Comparison of ENCODE assay signal across 11 cellular contexts in genomic region chr3:52891164-52891563, GRCh38. TPM values are rescaled to one million over a fixed set of nuclear protein-coding genes. Genes with fewer than 3 reads are reported as not detected.
DNase-seq lines count a peak whose midpoint lies in the region; FAIRE-seq and TF ChIP-seq lines count a peak whose summit lies in the region.
"Had no signal": no experiment of that assay in that cellular context is flagged by ENCODE, and none has a peak within 500 bp of the region (broad histone marks: within the 10 kb centered on the region; RNA-seq: fewer than 3 reads in every experiment).

No MANE protein-coding gene starts in this region.

- no peak for FAIRE-seq in endothelial cell of umbilical vein (lab: Jason Lieb, UNC)
- FAIRE-seq: endometrium, islet of Langerhans had no signal

- no peak overlapping the region for H3K4me3 ChIP-seq in endothelial cell of umbilical vein (replicated peaks in 1 of 3; ENCODE audit: insufficient read depth in 1 of 3, low read depth in 1 of 3, low read length in 3 of 3)

- H2AFZ ChIP-seq in endothelial cell of umbilical vein (ENCODE audit: low read depth, low read length) = no peak overlapping the region

- TF ChIP-seq POLR2A in endothelial cell of umbilical vein (IDR thresholded peaks at IDR 0.05; ENCODE audit: low read depth, low read length) = no peak

- intact Hi-C loops in activated CD4-positive, alpha-beta T cell treated with anti-CD3 and anti-CD28 coated beads, Interleukin-2, amount 10 ng/mL, durations not matched to agents 24 days and 14 days (cut with micrococcal nuclease) = loop anchor here (10.0 kb wide), 2 partner anchors 186 to 356 kb away; partner anchors contain the start of genes GLT8D1, NT5DC2, SPCS1 and UQCC5
- intact Hi-C loops in endothelial cell of umbilical vein (cut with micrococcal nuclease) = no loop called here

- no peak for TF ChIP-seq CTCF in endothelial cell of umbilical vein (IDR thresholded peaks at IDR 0.05; ENCODE audit: extremely low read depth in 1 of 2, insufficient read depth in 1 of 2, low read depth in 1 of 2, low read length in 2 of 2)
- no peak for TF ChIP-seq CTCF in nephron progenitor cell (IDR thresholded peaks at IDR 0.05)

- no peak overlapping the region for H3K27ac ChIP-seq in endothelial cell of umbilical vein (ENCODE audit: insufficient read depth, low read depth, low read length)
- H3K27ac ChIP-seq: KMS-11 had no signal

- no TSS peak for BruUV-seq in endothelial cell of umbilical vein (replicated peaks; lab: Mats Ljungman, UMichigan)

- no peaks in the 10 kb centered on the region for H3K79me2 ChIP-seq in endothelial cell of umbilical vein (ENCODE audit: control insufficient read depth, insufficient read depth, low read length)

- dilution Hi-C loops in endothelial cell of umbilical vein (cut with MboI; ENCODE audit: extremely low pct_ligation_motif_present, low sequenced_read_pairs) = no loop called here

- H3K4me2 ChIP-seq in endothelial cell of umbilical vein (ENCODE audit: insufficient read depth, low read length) = no peak overlapping the region
- H3K4me2 ChIP-seq: KMS-11 had no signal

- no peaks in the 10 kb centered on the region for H3K9me1 ChIP-seq in endothelial cell of umbilical vein (replicated peaks; ENCODE audit: control insufficient read depth, extremely low read depth, insufficient read depth, low read length)

- no peaks in the 10 kb centered on the region for H3K27me3 Mint-ChIP-seq in activated CD4-positive, alpha-beta T cell treated with anti-CD3 and anti-CD28 coated beads, Interleukin-2, amount 10 ng/mL, durations not matched to agents 24 days and 14 days
- peaks cover 6% of the 10 kb centered on the region for H3K27me3 Mint-ChIP-seq in nephron progenitor cell (ENCODE audit: low read depth, poor library complexity)

- peak; percentile 14 for DNase-seq in ELR (ENCODE audit: low read depth)
- no peak for DNase-seq in activated CD4-positive, alpha-beta T cell treated with anti-CD3 and anti-CD28 coated beads, Interleukin-2, amount 10 ng/mL, durations not matched to agents 24 days and 14 days
- no peak for DNase-seq in endothelial cell of umbilical vein (ENCODE audit: low read depth, low spot score)
- peak; percentile 22 to 27 for DNase-seq in stimulated activated CD4-positive, alpha-beta T cell treated with anti-CD3 and anti-CD28 coated beads, Interleukin-2, amount 100 ng/mL, for 48 hours
- no peak for DNase-seq in nephron progenitor cell
- DNase-seq in 8988T = no peak
- no peak for DNase-seq in NCI-H748 treated with DMSO at 0.1 percent for 48 hours (lab: John Stamatoyannopoulos, UW)
- no peak for DNase-seq in Kasumi-1 (lab: John Stamatoyannopoulos, UW)

- H3K27ac Mint-ChIP-seq in activated CD4-positive, alpha-beta T cell treated with anti-CD3 and anti-CD28 coated beads, Interleukin-2, amount 10 ng/mL, durations not matched to agents 24 days and 14 days = peak overlapping the region; percentile 60
- no peak overlapping the region for H3K27ac Mint-ChIP-seq in nephron progenitor cell

- H3K9ac ChIP-seq in endothelial cell of umbilical vein (replicated peaks; ENCODE audit: extremely low read depth, insufficient read depth, low read length) = no peak overlapping the region
- H3K9ac ChIP-seq: KMS-11 had no signal

- no peaks in the 10 kb centered on the region for H4K20me1 ChIP-seq in endothelial cell of umbilical vein (replicated peaks; ENCODE audit: control insufficient read depth, extremely low read depth, insufficient read depth, low read length)

- no peaks in the 10 kb centered on the region for H3K9me3 Mint-ChIP-seq in activated CD4-positive, alpha-beta T cell treated with anti-CD3 and anti-CD28 coated beads, Interleukin-2, amount 10 ng/mL, durations not matched to agents 24 days and 14 days
- no peaks in the 10 kb centered on the region for H3K9me3 Mint-ChIP-seq in nephron progenitor cell

- H3K4me1 Mint-ChIP-seq in activated CD4-positive, alpha-beta T cell treated with anti-CD3 and anti-CD28 coated beads, Interleukin-2, amount 10 ng/mL, durations not matched to agents 24 days and 14 days = peaks cover 49% of the 10 kb centered on the region
- H3K4me1 Mint-ChIP-seq in nephron progenitor cell = peaks cover 10% of the 10 kb centered on the region

- H3K36me3 ChIP-seq in endothelial cell of umbilical vein (ENCODE audit: control insufficient read depth in 2 of 2, extremely low read depth in 1 of 2, insufficient read depth in 2 of 2, low read length in 2 of 2) = no peaks in the 10 kb centered on the region

- H3K36me3 Mint-ChIP-seq in activated CD4-positive, alpha-beta T cell treated with anti-CD3 and anti-CD28 coated beads, Interleukin-2, amount 10 ng/mL, durations not matched to agents 24 days and 14 days (ENCODE audit: low read depth) = peaks cover 20% of the 10 kb centered on the region
- H3K36me3 Mint-ChIP-seq in nephron progenitor cell (ENCODE audit: low read depth) = no peaks in the 10 kb centered on the region

- CTCF ChIA-PET in endothelial cell of umbilical vein (lab: Charles Lee) = no interaction called here

- H3K27me3 ChIP-seq in endothelial cell of umbilical vein (ENCODE audit: control insufficient read depth in 2 of 2, insufficient read depth in 2 of 2, low read length in 2 of 2) = no peaks in the 10 kb centered on the region

- H3K9me3 ChIP-seq in endothelial cell of umbilical vein (replicated peaks; ENCODE audit: control insufficient read depth, insufficient read depth, low read length) = no peaks in the 10 kb centered on the region

- peak overlapping the region; percentile 6 for H3K4me3 Mint-ChIP-seq in activated CD4-positive, alpha-beta T cell treated with anti-CD3 and anti-CD28 coated beads, Interleukin-2, amount 10 ng/mL, durations not matched to agents 24 days and 14 days
- no peak overlapping the region for H3K4me3 Mint-ChIP-seq in nephron progenitor cell

- peaks cover 3% of the 10 kb centered on the region for H3K4me1 ChIP-seq in endothelial cell of umbilical vein (ENCODE audit: control insufficient read depth, extremely low read depth, insufficient read depth, low read length)

- POLR2A ChIA-PET in endothelial cell of umbilical vein (lab: Charles Lee) = no interaction called here

TF ChIP-seq in endothelial cell of umbilical vein, 7 proteins besides CTCF, POLR2A, EP300 and RAD21:
- TF ChIP-seq FOS (IDR thresholded peaks at IDR 0.05; ENCODE audit: borderline replicate concordance, insufficient read depth, low read length) = peak; percentile 0
- no peak for TF ChIP-seq MAX (IDR thresholded peaks at IDR 0.05; ENCODE audit: insufficient read depth, insufficient read length)

RNA-seq across cellular contexts. Expression of gene STIMATE, which starts 6.2 kb away (rescaled TPM):
- 13.8 and 18.6 TPM in 2 replicates for total RNA-seq in activated CD4-positive, alpha-beta T cell treated with anti-CD3 and anti-CD28 coated beads, Interleukin-2, amount 10 ng/mL, durations not matched to agents 24 days and 14 days
- 18.2 and 19.6 TPM in 2 replicates for total RNA-seq in endothelial cell of umbilical vein
- 24.0 and 25.9 TPM in 2 replicates for polyA plus RNA-seq in endothelial cell of umbilical vein
- 16.1 and 18.1 TPM in 2 replicates for polyA plus RNA-seq in endothelial cell of umbilical vein (2011; cell fraction: cytosol; rRNA removed)
- 24.3 and 45.2 TPM in 2 replicates for polyA plus RNA-seq in endothelial cell of umbilical vein (2011; cell fraction: nucleus; rRNA removed)
- polyA plus RNA-seq in endothelial cell of umbilical vein (2012) = 11.7 and 12.7 TPM in 2 replicates
- 13.3 and 13.8 TPM in 2 replicates for polyA minus RNA-seq in endothelial cell of umbilical vein
- 6.3 TPM for polyA minus RNA-seq in endothelial cell of umbilical vein (2011; cell fraction: cytosol; rRNA and poly(A)+ RNA removed)
- polyA minus RNA-seq in endothelial cell of umbilical vein (2011; cell fraction: nucleus; rRNA and poly(A)+ RNA removed) = 13.5 and 15.5 TPM in 2 replicates

RNA-seq across cellular contexts. Expression of gene MUSTN1, which starts 56.3 kb away (rescaled TPM):
- total RNA-seq in activated CD4-positive, alpha-beta T cell treated with anti-CD3 and anti-CD28 coated beads, Interleukin-2, amount 10 ng/mL, durations not matched to agents 24 days and 14 days = 0.43 and 0.54 TPM in 2 replicates
- total RNA-seq in endothelial cell of umbilical vein = 0.62 and 2.2 TPM in 2 replicates
- polyA plus RNA-seq in endothelial cell of umbilical vein = 1.1 TPM in 2 replicates
- not detected in 2 replicates for polyA plus RNA-seq in endothelial cell of umbilical vein (2011; cell fraction: cytosol; rRNA removed)
- 7.3 and 7.7 TPM in 2 replicates for polyA plus RNA-seq in endothelial cell of umbilical vein (2011; cell fraction: nucleus; rRNA removed)
- 0.82 and 0.83 TPM in 2 replicates for polyA plus RNA-seq in endothelial cell of umbilical vein (2012)
- polyA minus RNA-seq in endothelial cell of umbilical vein = not detected in 2 replicates
- not detected for polyA minus RNA-seq in endothelial cell of umbilical vein (2011; cell fraction: cytosol; rRNA and poly(A)+ RNA removed)
- polyA minus RNA-seq in endothelial cell of umbilical vein (2011; cell fraction: nucleus; rRNA and poly(A)+ RNA removed) = not detected in 2 replicates

Comparison
In these comparisons a context has a peak if more than half of its experiments do, and no peak if none do; other contexts are left out.
1. DNase-seq: peak in ELR (single experiment) and stimulated activated CD4-positive, alpha-beta T cell treated with anti-CD3 and anti-CD28 coated beads, Interleukin-2, amount 100 ng/mL, for 48 hours (2 of 2); none in activated CD4-positive, alpha-beta T cell treated with anti-CD3 and anti-CD28 coated beads, Interleukin-2, amount 10 ng/mL, durations not matched to agents 24 days and 14 days (single experiment), endothelial cell of umbilical vein (single experiment), nephron progenitor cell (single experiment), 8988T (single experiment), NCI-H748 treated with DMSO at 0.1 percent for 48 hours (single experiment) and Kasumi-1 (0 of 2).